1 cellular context compared by ENCODE assay signal in genomic region chr1:59062743-59063142, GRCh38.
TF ChIP-seq lines count a peak whose summit lies in the region.

No MANE protein-coding gene starts in this region.

TF ChIP-seq in K562, 482 proteins besides CTCF, POLR2A, EP300 and RAD21 (continued from another document and continues in another):
- peak in 1 of 2 experiments; percentile 89; a peak in 2 of 4 replicates for TF ChIP-seq RCOR1 (IDR thresholded peaks at IDR 0.05; ENCODE audit: borderline replicate concordance in 1 of 2, low read depth in 2 of 2, low read length in 2 of 2)
- TF ChIP-seq MAFG (tag; conservative IDR thresholded peaks at IDR 0.05): no peak
- TF ChIP-seq C11orf30 (IDR thresholded peaks at IDR 0.05; ENCODE audit: low read depth): no peak
- peak; percentile 14; the same call in 1 of the 2 replicates for TF ChIP-seq ESRRA (IDR thresholded peaks at IDR 0.05; ENCODE audit: borderline replicate concordance, low read depth)
- no peak for TF ChIP-seq TAL1 (IDR thresholded peaks at IDR 0.05)
- TF ChIP-seq ELF1 (tag; IDR thresholded peaks at IDR 0.05): no peak
- no peak for TF ChIP-seq RERE (CRISPR knock-in tag; IDR thresholded peaks at IDR 0.05; ENCODE audit: borderline replicate concordance)
- TF ChIP-seq CREM (IDR thresholded peaks at IDR 0.05; ENCODE audit: low read depth): peak; percentile 64
- TF ChIP-seq ZNF184 (CRISPR knock-in tag; IDR thresholded peaks at IDR 0.05): no peak
- TF ChIP-seq RBM22 (IDR thresholded peaks at IDR 0.05; ENCODE audit: low read depth, low read length, poor library complexity, severe bottlenecking): no peak
- TF ChIP-seq SMARCA4 (IDR thresholded peaks at IDR 0.05): peak; percentile 39; the same call in 1 of the 2 replicates
- no peak for TF ChIP-seq MEF2D (tag; conservative IDR thresholded peaks at IDR 0.05; ENCODE audit: low read depth)
- no peak for TF ChIP-seq BDP1 (IDR thresholded peaks at IDR 0.05; ENCODE audit: insufficient read depth, insufficient read length)
- TF ChIP-seq NFXL1 (CRISPR knock-in tag; IDR thresholded peaks at IDR 0.05): no peak
- no peak for TF ChIP-seq KLF1 (tag; IDR thresholded peaks at IDR 0.05)
- TF ChIP-seq TGIF2 (CRISPR knock-in tag; IDR thresholded peaks at IDR 0.05): no peak
- no peak for TF ChIP-seq E2F8 (IDR thresholded peaks at IDR 0.05; ENCODE audit: low read depth, partially characterized antibody)
- no peak for TF ChIP-seq ETS1 (conservative IDR thresholded peaks at IDR 0.05; ENCODE audit: control insufficient read depth, low read depth, low read length)
- no peak for TF ChIP-seq ZBTB12 (CRISPR knock-in tag; IDR thresholded peaks at IDR 0.05)
- TF ChIP-seq CREB1 (IDR thresholded peaks at IDR 0.05): no peak
- TF ChIP-seq CREB1 (CRISPR knock-in tag; IDR thresholded peaks at IDR 0.05): no peak
- TF ChIP-seq ZBTB34 (CRISPR knock-in tag; IDR thresholded peaks at IDR 0.05): no peak
- TF ChIP-seq ZNF589 (CRISPR knock-in tag; IDR thresholded peaks at IDR 0.05; ENCODE audit: low read depth): 0 out of 2 replicates have a peak, but pooled peaks have one; percentile 59
- no peak for TF ChIP-seq ZNF324 (CRISPR knock-in tag; IDR thresholded peaks at IDR 0.05)
- TF ChIP-seq ZBTB5 (IDR thresholded peaks at IDR 0.05): no peak
- TF ChIP-seq CHD4 (IDR thresholded peaks at IDR 0.05; ENCODE audit: insufficient read depth, insufficient replicate concordance, low read depth, low read length, poor library complexity, severe bottlenecking): no peak
- TF ChIP-seq PURB (CRISPR knock-in tag; IDR thresholded peaks at IDR 0.05; ENCODE audit: low read depth): no peak
- TF ChIP-seq SAFB2 (IDR thresholded peaks at IDR 0.05; ENCODE audit: borderline replicate concordance, low read depth, low read length, severe bottlenecking): no peak
- TF ChIP-seq CXXC5 (CRISPR knock-in tag; IDR thresholded peaks at IDR 0.05): peak; percentile 35
- 0 out of 2 replicates have a peak, but pooled peaks have one; percentile 35 for TF ChIP-seq DIDO1 (tag; IDR thresholded peaks at IDR 0.05; ENCODE audit: low read depth)
- no peak for TF ChIP-seq ZKSCAN3 (CRISPR knock-in tag; IDR thresholded peaks at IDR 0.05)
- TF ChIP-seq ZNF583 (CRISPR knock-in tag; IDR thresholded peaks at IDR 0.05): no peak
- no peak for TF ChIP-seq PCBP2 (IDR thresholded peaks at IDR 0.05; ENCODE audit: low read depth, low read length, poor library complexity, severe bottlenecking)
- no peak for TF ChIP-seq ZBTB2 (IDR thresholded peaks at IDR 0.05)
- no peak for TF ChIP-seq ZNF75A (CRISPR knock-in tag; IDR thresholded peaks at IDR 0.05)
- TF ChIP-seq FOXP4 (CRISPR knock-in tag; IDR thresholded peaks at IDR 0.05; ENCODE audit: borderline replicate concordance): no peak
- no peak for TF ChIP-seq HEY1 (CRISPR knock-in tag; IDR thresholded peaks at IDR 0.05; ENCODE audit: borderline replicate concordance)
- no peak for TF ChIP-seq ADNP (tag; IDR thresholded peaks at IDR 0.05)
- TF ChIP-seq JUN (IDR thresholded peaks at IDR 0.05; ENCODE audit: borderline replicate concordance, low read depth, low read length): peak; percentile 41; the same call in 1 of the 2 replicates
- no peak for TF ChIP-seq JUN (CRISPR knock-in tag; IDR thresholded peaks at IDR 0.05; ENCODE audit: borderline replicate concordance)
- TF ChIP-seq CBFA2T3 (IDR thresholded peaks at IDR 0.05): peak; percentile 46; the same call in 1 of the 2 replicates
- TF ChIP-seq BRD9 (IDR thresholded peaks at IDR 0.05; ENCODE audit: low read depth, partially characterized antibody): no peak
- no peak for TF ChIP-seq ATF6 (CRISPR knock-in tag; IDR thresholded peaks at IDR 0.05)
- no peak for TF ChIP-seq TAF15 (IDR thresholded peaks at IDR 0.05; ENCODE audit: low read depth, low read length)
- no peak for TF ChIP-seq POLR2G (IDR thresholded peaks at IDR 0.05; ENCODE audit: low read depth, low read length)
- no peak for TF ChIP-seq MEIS2 (IDR thresholded peaks at IDR 0.05; ENCODE audit: partially characterized antibody)
- TF ChIP-seq TCF3 (CRISPR knock-in tag; IDR thresholded peaks at IDR 0.05): no peak
- TF ChIP-seq ZNF431 (CRISPR knock-in tag; IDR thresholded peaks at IDR 0.05): peak; percentile 35; the same call in 1 of the 2 replicates
